Comparison of ENCODE assay signal across 8 cellular contexts in the genomic region with DNA sequence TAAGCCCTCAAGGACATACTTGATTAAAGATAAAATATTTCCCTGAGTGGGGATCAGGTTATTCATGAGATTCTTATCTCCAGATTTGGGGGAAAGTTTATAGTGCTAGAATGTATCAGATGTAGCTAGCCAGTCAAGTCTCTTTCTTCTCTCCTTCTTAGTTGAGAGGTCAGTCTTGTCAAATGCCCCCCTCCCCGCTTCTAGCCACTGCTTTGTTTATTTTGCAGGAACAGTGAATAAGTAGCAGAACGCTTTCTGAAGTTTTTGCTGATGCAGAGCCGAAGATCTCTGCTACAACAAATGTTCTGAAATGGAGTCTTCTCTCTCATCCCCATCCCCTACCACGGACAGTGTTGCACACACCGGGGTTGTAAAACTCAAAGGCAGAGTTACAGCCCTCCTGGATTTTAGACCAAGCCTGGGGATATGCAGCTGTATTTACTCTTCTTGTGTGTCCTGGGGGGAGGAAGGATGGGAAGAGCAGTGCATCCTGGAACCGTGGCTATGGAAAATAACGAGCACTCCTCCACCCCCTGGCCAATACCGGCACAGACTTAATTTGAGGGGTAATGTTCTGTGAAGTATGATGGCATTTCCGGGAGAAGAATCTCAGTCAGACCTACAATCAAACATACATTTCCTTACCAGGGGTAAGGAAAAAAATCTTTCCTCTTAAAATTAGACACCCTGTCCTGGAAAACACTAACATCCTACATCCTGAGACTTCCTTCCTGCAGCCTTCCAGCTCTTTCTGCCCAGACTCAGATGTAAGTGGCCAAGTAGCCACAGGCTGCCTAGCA. TPM values are rescaled to one million over a fixed set of nuclear protein-coding genes. Genes with fewer than 3 reads are reported as not detected.
DNase-seq lines count a peak whose midpoint lies in the region; ATAC-seq and TF ChIP-seq lines count a peak whose summit lies in the region.

No MANE protein-coding gene starts in this region.

- no peaks in the 10 kb centered on the region for H3F3A ChIP-seq in MM.1S (ENCODE audit: insufficient read depth, low read length)

- no peaks in the 10 kb centered on the region for H3K9me3 Mint-ChIP-seq in activated naive CD8-positive, alpha-beta T cell treated with anti-CD3 and anti-CD28 coated beads, Interleukin-2, amount 50 U/mL, for 24 hours

- H2BK15ac ChIP-seq in mesendoderm (replicated peaks; ENCODE audit: low read depth): no peak overlapping the region

- no peak overlapping the region for H2BK120ac ChIP-seq in mesendoderm (ENCODE audit: low read depth, low read length)

- H3K4me2 ChIP-seq in mesendoderm (ENCODE audit: low read length) (no peak overlapping the region), MM.1S (ENCODE audit: low read depth, low read length) (no peak overlapping the region)

- H3K4me3 ChIP-seq in mesendoderm (ENCODE audit: low read length) (no peak overlapping the region), MM.1S (ENCODE audit: low read length) (no peak overlapping the region)

- DNase-seq in COLO668 (lab: John Stamatoyannopoulos, UW; ENCODE audit: unreplicated experiment) (peak; percentile 81), NCI-H1417 (lab: John Stamatoyannopoulos, UW) (peak; percentile 8 to 86 (median 39)), mesendoderm (peak; percentile 39), MM.1S (no peak), medulla oblongata (ENCODE audit: extremely low spot score) (no peak), OCI-M2 (lab: John Stamatoyannopoulos, UW; ENCODE audit: unreplicated experiment) (no peak)
- no peak for DNase-seq in activated naive CD8-positive, alpha-beta T cell treated with anti-CD3 and anti-CD28 coated beads, Interleukin-2, amount 50 U/mL, for 24 hours

- no peak overlapping the region for H2AFZ ChIP-seq in MM.1S (ENCODE audit: low read length)

- H2AK5ac ChIP-seq in mesendoderm (ENCODE audit: low read length): no peak overlapping the region

- peaks cover 6% of the 10 kb centered on the region for H3K36me3 Mint-ChIP-seq in activated naive CD8-positive, alpha-beta T cell treated with anti-CD3 and anti-CD28 coated beads, Interleukin-2, amount 50 U/mL, for 24 hours (ENCODE audit: low read depth)

- peak overlapping the region; percentile 65 for H3K4me3 Mint-ChIP-seq in activated naive CD8-positive, alpha-beta T cell treated with anti-CD3 and anti-CD28 coated beads, Interleukin-2, amount 50 U/mL, for 24 hours

- H3K4me1 ChIP-seq in mesendoderm (ENCODE audit: control insufficient read depth, low read depth, low read length) (no peaks in the 10 kb centered on the region), MM.1S (ENCODE audit: low read length) (peaks cover 15% of the 10 kb centered on the region)

- peak overlapping the region; percentile 89 for H3K27ac Mint-ChIP-seq in activated naive CD8-positive, alpha-beta T cell treated with anti-CD3 and anti-CD28 coated beads, Interleukin-2, amount 50 U/mL, for 24 hours

- no peak overlapping the region for H4K8ac ChIP-seq in mesendoderm (ENCODE audit: low read depth, low read length)

- H3K36me3 ChIP-seq in mesendoderm (ENCODE audit: control insufficient read depth, insufficient read depth, low read length) (no peaks in the 10 kb centered on the region), MM.1S (replicated peaks; ENCODE audit: insufficient read depth, low read length) (no peaks in the 10 kb centered on the region)

- H2BK5ac ChIP-seq in mesendoderm (ENCODE audit: low read length): no peak overlapping the region

- H3K79me1 ChIP-seq in mesendoderm (ENCODE audit: low read length): no peaks in the 10 kb centered on the region

- H3K9me3 ChIP-seq in MM.1S (replicated peaks; ENCODE audit: insufficient read depth, low read length): no peaks in the 10 kb centered on the region

- H4K5ac ChIP-seq in mesendoderm (ENCODE audit: low read length): no peak overlapping the region

- TF ChIP-seq CTCF in MM.1S (IDR thresholded peaks at IDR 0.05; ENCODE audit: low read length): no peak

- WGBS in mesendoderm (ENCODE audit: extremely low coverage, insufficient coverage, low lambda C conversion rate): no CpG with 5 or more reads among the region's 9 CpGs

- H3K4me1 Mint-ChIP-seq in activated naive CD8-positive, alpha-beta T cell treated with anti-CD3 and anti-CD28 coated beads, Interleukin-2, amount 50 U/mL, for 24 hours: peaks cover 73% of the 10 kb centered on the region

- H3K18ac ChIP-seq in mesendoderm (ENCODE audit: low read length): no peak overlapping the region

- no peaks in the 10 kb centered on the region for H3K79me2 ChIP-seq in mesendoderm (ENCODE audit: control insufficient read depth, insufficient read depth, low read length)
- no peaks in the 10 kb centered on the region for H3K79me2 ChIP-seq in MM.1S (ENCODE audit: low read length)

- no peaks in the 10 kb centered on the region for H3K9me2 ChIP-seq in MM.1S (replicated peaks; ENCODE audit: insufficient read depth, low read length)

- H3K4ac ChIP-seq in mesendoderm (ENCODE audit: low read depth, low read length): no peak overlapping the region

- no peak for ATAC-seq in activated naive CD8-positive, alpha-beta T cell treated with anti-CD3 and anti-CD28 coated beads, Interleukin-2, amount 50 U/mL, for 24 hours
- no peak for ATAC-seq in HG03025 (IDR thresholded peaks at IDR 0.05; ENCODE audit: low FRiP score, unreplicated experiment)

- no peaks in the 10 kb centered on the region for H4K20me1 ChIP-seq in MM.1S (ENCODE audit: insufficient read depth, low read length)

- no peak overlapping the region for H3K23ac ChIP-seq in mesendoderm (ENCODE audit: low read length)

- H3K27ac ChIP-seq in mesendoderm (ENCODE audit: low read depth, low read length) (no peak overlapping the region), MM.1S (ENCODE audit: low read length) (no peak overlapping the region)

- H3K9ac ChIP-seq in mesendoderm (ENCODE audit: low read length): no peak overlapping the region
- no peak overlapping the region for H3K9ac ChIP-seq in MM.1S (ENCODE audit: low read length)

- H3K27me3 ChIP-seq in mesendoderm (ENCODE audit: insufficient read depth, low read length, poor library complexity): no peaks in the 10 kb centered on the region
- no peaks in the 10 kb centered on the region for H3K27me3 ChIP-seq in MM.1S (replicated peaks; ENCODE audit: insufficient read depth, low read length)

- H3K27me3 Mint-ChIP-seq in activated naive CD8-positive, alpha-beta T cell treated with anti-CD3 and anti-CD28 coated beads, Interleukin-2, amount 50 U/mL, for 24 hours: peaks cover 10% of the 10 kb centered on the region

- H3K56ac ChIP-seq in mesendoderm (ENCODE audit: low read length): no peak overlapping the region

RNA-seq across cellular contexts. Expression of gene ERMP1, which starts 10.7 kb away (rescaled TPM):
- 7.7 TPM for polyA plus RNA-seq in mesendoderm (2013, experiment 1 of 2)
- 7.4 TPM for polyA plus RNA-seq in mesendoderm (2013, experiment 2 of 2)

RNA-seq across cellular contexts. Expression of gene MLANA, which starts 47.0 kb away (rescaled TPM):
- not detected for polyA plus RNA-seq in mesendoderm (2013, experiment 1 of 2)
- not detected for polyA plus RNA-seq in mesendoderm (2013, experiment 2 of 2)

Comparison
In these comparisons a context has a peak if more than half of its experiments do, and no peak if none do; other contexts are left out.
1. DNase-seq: peak in COLO668 (single experiment), NCI-H1417 (3 of 3) and mesendoderm (single experiment); none in activated naive CD8-positive, alpha-beta T cell treated with anti-CD3 and anti-CD28 coated beads, Interleukin-2, amount 50 U/mL, for 24 hours (single experiment), MM.1S (single experiment), medulla oblongata (single experiment) and OCI-M2 (single experiment).